1 cellular context compared by ENCODE assay signal in genomic region chr5:5521029-5521428, GRCh38.
TF ChIP-seq lines count a peak whose summit lies in the region.

No MANE protein-coding gene starts in this region.

TF ChIP-seq in H1, 55 proteins besides CTCF, POLR2A, EP300 and RAD21:
- no peak for TF ChIP-seq ATF2 (IDR thresholded peaks at IDR 0.05; ENCODE audit: low read length)
- no peak for TF ChIP-seq CHD1 (IDR thresholded peaks at IDR 0.05; ENCODE audit: low read depth, low read length)
- TF ChIP-seq MAFK (IDR thresholded peaks at IDR 0.05; ENCODE audit: low read depth, low read length), result no peak
- no peak for TF ChIP-seq GTF2F1 (IDR thresholded peaks at IDR 0.05; ENCODE audit: borderline replicate concordance, low read depth, low read length)
- TF ChIP-seq NANOG (IDR thresholded peaks at IDR 0.05; ENCODE audit: insufficient read depth, low read depth, low read length, poor library complexity, severe bottlenecking), result no peak
- TF ChIP-seq CHD7 (IDR thresholded peaks at IDR 0.05; ENCODE audit: insufficient replicate concordance, low read length), result no peak
- no peak for TF ChIP-seq SAP30 (IDR thresholded peaks at IDR 0.05; ENCODE audit: insufficient read depth, insufficient replicate concordance, low read length)
- no peak for TF ChIP-seq TAF1 (IDR thresholded peaks at IDR 0.05; ENCODE audit: low read depth, low read length)
- no peak for TF ChIP-seq BACH1 (IDR thresholded peaks at IDR 0.05; ENCODE audit: low read length)
- no peak for TF ChIP-seq TEAD4 (IDR thresholded peaks at IDR 0.05; ENCODE audit: low read depth, low read length)
- no peak for TF ChIP-seq SP2 (IDR thresholded peaks at IDR 0.05; ENCODE audit: low read length)
- TF ChIP-seq SIN3A (conservative IDR thresholded peaks at IDR 0.05 in 1 of 2, IDR thresholded peaks at IDR 0.05 in 1 of 2; ENCODE audit: low read depth in 1 of 2, low read length in 2 of 2), result no peak
- TF ChIP-seq SP4 (IDR thresholded peaks at IDR 0.05; ENCODE audit: low read length), result no peak
- TF ChIP-seq KDM4A (IDR thresholded peaks at IDR 0.05; ENCODE audit: low read depth, low read length, severe bottlenecking), result no peak
